Comparison of ENCODE assay signal across 25 cellular contexts in genomic region chrX:135988245-135988644, GRCh38.
"Had no signal": no experiment of that assay in that cellular context is flagged by ENCODE, and none has a peak within 500 bp of the region (broad histone marks: within the 10 kb centered on the region; RNA-seq: fewer than 3 reads in every experiment).

No MANE protein-coding gene starts in this region.

- H3K4me1 ChIP-seq: lower lobe of right lung had no signal

- H3K27me3 ChIP-seq: colonic mucosa, hepatocyte, neutrophil, spleen, stomach had no signal

- H3K36me3 ChIP-seq: colonic mucosa, left ventricle myocardium inferior, lower lobe of right lung, neutrophil, spleen, stomach, thoracic aorta had no signal

- H3K27me3 Mint-ChIP-seq: type B pancreatic cell had no signal

- DNase-seq: colonic mucosa; dermis blood vessel endothelial cell; effector CD4-positive, alpha-beta T cell; foreskin melanocyte; head of caudate nucleus; kidney; left cardiac atrium; left ventricle myocardium inferior; lower lobe of right lung; mesenchymal stem cell; midbrain; psoas muscle; spleen; stimulated activated CD4-positive, alpha-beta T cell treated with anti-CD3 and anti-CD28 coated beads, Interleukin-15, amount 100 ng/mL, for 24 hours; stimulated activated CD4-positive, alpha-beta T cell treated with anti-CD3 and anti-CD28 coated beads, Interleukin-1b, Interleukin-23, amount 100 ng/mL, for 48 hours; stimulated activated CD4-positive, alpha-beta T cell treated with anti-CD3 and anti-CD28 coated beads, Interleukin-4, amount 100 ng/mL, for 4 hours; stimulated activated naive CD4-positive, alpha-beta T cell; stomach; substantia nigra had no signal

- H3K4me3 ChIP-seq: colonic mucosa, hepatocyte, left ventricle myocardium inferior, lower lobe of right lung, psoas muscle, spleen, stomach, thoracic aorta had no signal

- H3K9me3 ChIP-seq: colonic mucosa, left ventricle myocardium inferior, lower lobe of right lung, neutrophil, psoas muscle, spleen, stomach, thoracic aorta had no signal

- H3K27ac Mint-ChIP-seq: natural killer cell treated with Interleukin-12 subunit alpha and Interleukin-12 subunit beta and Interleukin-15 and Interleukin-18, amount 100 ng/mL, for 72 hours; type B pancreatic cell had no signal

- H3K4me2 ChIP-seq: hepatocyte had no signal

- H3K4me3 Mint-ChIP-seq: natural killer cell treated with Interleukin-12 subunit alpha and Interleukin-12 subunit beta and Interleukin-15 and Interleukin-18, amount 100 ng/mL, for 72 hours; type B pancreatic cell had no signal

- ATAC-seq: left cardiac atrium; lower lobe of right lung; natural killer cell treated with Interleukin-12 subunit alpha and Interleukin-12 subunit beta and Interleukin-15 and Interleukin-18, amount 100 ng/mL, for 72 hours; psoas muscle; sciatic nerve had no signal

- H2AFZ ChIP-seq: hepatocyte had no signal

- H3K36me3 Mint-ChIP-seq: natural killer cell treated with Interleukin-12 subunit alpha and Interleukin-12 subunit beta and Interleukin-15 and Interleukin-18, amount 100 ng/mL, for 72 hours had no signal

- H3K9me3 Mint-ChIP-seq: natural killer cell treated with Interleukin-12 subunit alpha and Interleukin-12 subunit beta and Interleukin-15 and Interleukin-18, amount 100 ng/mL, for 72 hours; type B pancreatic cell had no signal

- H3K27ac ChIP-seq: colonic mucosa, hepatocyte, left ventricle myocardium inferior, lower lobe of right lung, neutrophil, psoas muscle, spleen, stomach had no signal
